Comparison of ENCODE assay signal across 22 cellular contexts in the genomic region with DNA sequence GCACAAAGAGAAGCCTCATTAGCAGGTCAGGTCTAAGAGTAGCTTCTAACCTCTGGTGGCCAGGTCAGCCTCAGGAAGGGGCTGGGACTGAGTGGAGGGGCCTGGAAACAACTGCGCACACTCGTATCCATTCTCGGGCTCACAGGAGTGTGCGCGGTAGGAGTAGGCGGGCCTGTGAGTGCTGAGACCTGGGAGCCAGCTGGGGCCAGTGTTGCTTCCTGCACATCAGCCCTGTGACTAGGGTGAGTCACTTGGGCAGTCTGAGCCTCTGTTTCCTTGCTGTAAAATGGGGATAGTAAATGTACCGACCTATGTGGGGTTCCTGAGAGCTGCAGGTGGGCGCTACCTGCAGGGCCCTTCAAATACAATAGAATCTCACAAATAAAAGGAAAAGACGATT. TPM values are rescaled to one million over a fixed set of nuclear protein-coding genes. Genes with fewer than 3 reads are reported as not detected.
DNase-seq lines count a peak whose midpoint lies in the region; ATAC-seq, FAIRE-seq and TF ChIP-seq lines count a peak whose summit lies in the region.
"Had no signal": no experiment of that assay in that cellular context is flagged by ENCODE, and none has a peak within 500 bp of the region (broad histone marks: within the 10 kb centered on the region; RNA-seq: fewer than 3 reads in every experiment).

No MANE protein-coding gene starts in this region.

- H3K9me1 ChIP-seq in K562 (ENCODE audit: control insufficient read depth, insufficient read depth, low read length) = peaks cover 4% of the 10 kb centered on the region

- intact Hi-C loops in Caco-2 (cut with micrococcal nuclease; ENCODE audit: unreplicated experiment) (no loop called here), K562 (cut with micrococcal nuclease) (no loop called here)

- H3K27ac ChIP-seq in K562 (ENCODE audit: extremely low read depth, low read depth, low read length) (no peak overlapping the region), Peyer's patch (no peak overlapping the region)
- H3K27ac ChIP-seq: GM23248 had no signal

- 73% methylated on average over 8 of the region's 9 CpGs for WGBS in K562 (ENCODE audit: insufficient coverage, low coverage, missing lambda C conversion rate)

- no peak overlapping the region for H3K4me2 ChIP-seq in K562 (ENCODE audit: insufficient read depth, low read length)

- POLR2A ChIA-PET in Caco-2 (lab: Charles Lee) (no interaction called here), K562 (lab: Yijun Ruan, JAX) (no interaction called here)

- H3K9me3 ChIP-seq in Caco-2 = no peaks in the 10 kb centered on the region
- H3K9me3 ChIP-seq in K562 (replicated peaks; ENCODE audit: control insufficient read depth, insufficient read depth, low read depth, low read length) = no peaks in the 10 kb centered on the region
- no peaks in the 10 kb centered on the region for H3K9me3 ChIP-seq in Peyer's patch

- H3K9ac ChIP-seq in K562 (ENCODE audit: insufficient read depth in 1 of 2, low read depth in 2 of 2, low read length in 2 of 2) = no peak overlapping the region
- H3K9ac ChIP-seq: GM23248 had no signal

- TF ChIP-seq CTCF in Caco-2 (IDR thresholded peaks at IDR 0.05; ENCODE audit: insufficient read depth in 1 of 2, low read depth in 1 of 2, low read length in 1 of 2, severe bottlenecking in 1 of 2, unreplicated experiment in 1 of 2) (no peak), K562 (IDR thresholded peaks at IDR 0.05 in 2 of 3, conservative IDR thresholded peaks at IDR 0.05 in 1 of 3; ENCODE audit: insufficient read depth in 2 of 3, low read depth in 1 of 3, low read length in 3 of 3) (no peak), fibroblast of mammary gland (conservative IDR thresholded peaks at IDR 0.05; ENCODE audit: control insufficient read depth, insufficient read depth, low read depth, low read length) (no peak), Peyer's patch (IDR thresholded peaks at IDR 0.05) (no peak)

- TSS peak; percentile 22 for BruUV-seq in Caco-2 (replicated peaks; lab: Mats Ljungman, UMichigan)
- no TSS peak for BruUV-seq in K562 (replicated peaks; lab: Mats Ljungman, UMichigan)

- CTCF ChIA-PET in Caco-2 (lab: Charles Lee) (no interaction called here), K562 (lab: Yijun Ruan, JAX; ENCODE audit: low intra/inter-chr PET ratio) (no interaction called here)

- ATAC-seq in K562 = peak; percentile 47; the same call in 2 of the 3 replicates
- ATAC-seq in HG03342 (IDR thresholded peaks at IDR 0.05; ENCODE audit: unreplicated experiment) = no peak
- no peak for ATAC-seq in stimulated activated memory B cell treated with anti-CD40 and anti-IgM and Interleukin-4, amounts not matched to agents 10 μg/mL and 1 μg/mL and 100 μg/mL, for 72 hours
- no peak for ATAC-seq in HG03521 (IDR thresholded peaks at IDR 0.05; ENCODE audit: unreplicated experiment)
- ATAC-seq: HCT116 had no signal

- TF ChIP-seq EP300 in K562 (IDR thresholded peaks at IDR 0.05; ENCODE audit: low read length) = no peak

- no peaks in the 10 kb centered on the region for H3K9me3 Mint-ChIP-seq in Caco-2 (ENCODE audit: unreplicated experiment)
- H3K9me3 Mint-ChIP-seq in stimulated activated memory B cell treated with anti-CD40 and anti-IgM and Interleukin-4, amounts not matched to agents 10 μg/mL and 1 μg/mL and 100 μg/mL, for 72 hours = no peaks in the 10 kb centered on the region
- H3K9me3 Mint-ChIP-seq: CD4-positive, alpha-beta memory T cell; H9 had no signal

- no peaks in the 10 kb centered on the region for H3K4me1 Mint-ChIP-seq in Caco-2 (ENCODE audit: low read depth, unreplicated experiment)
- peaks cover 6% of the 10 kb centered on the region for H3K4me1 Mint-ChIP-seq in stimulated activated memory B cell treated with anti-CD40 and anti-IgM and Interleukin-4, amounts not matched to agents 10 μg/mL and 1 μg/mL and 100 μg/mL, for 72 hours
- H3K4me1 Mint-ChIP-seq: CD4-positive, alpha-beta memory T cell; H9 had no signal

- H3K27me3 Mint-ChIP-seq in Caco-2 (ENCODE audit: insufficient read depth, unreplicated experiment) = no peaks in the 10 kb centered on the region
- H3K27me3 Mint-ChIP-seq in stimulated activated memory B cell treated with anti-CD40 and anti-IgM and Interleukin-4, amounts not matched to agents 10 μg/mL and 1 μg/mL and 100 μg/mL, for 72 hours = no peaks in the 10 kb centered on the region
- H3K27me3 Mint-ChIP-seq: CD4-positive, alpha-beta memory T cell had no signal

- TF ChIP-seq RAD21 in K562 (CRISPR knock-in tag; conservative IDR thresholded peaks at IDR 0.05 in 1 of 2, IDR thresholded peaks at IDR 0.05 in 1 of 2) = no peak

- H3K79me2 ChIP-seq in K562 (ENCODE audit: control insufficient read depth, insufficient read depth, low read length) = no peaks in the 10 kb centered on the region

- no peak overlapping the region for H3K4me3 ChIP-seq in Caco-2 (ENCODE audit: low read depth, low read length)
- H3K4me3 ChIP-seq in H7 (ENCODE audit: insufficient read depth, low read depth, low read length) = no peak overlapping the region
- no peak overlapping the region for H3K4me3 ChIP-seq in K562
- no peak overlapping the region for H3K4me3 ChIP-seq in fibroblast of mammary gland (ENCODE audit: control insufficient read depth, low read depth, low read length)
- H3K4me3 ChIP-seq in Peyer's patch = no peak overlapping the region
- H3K4me3 ChIP-seq: GM23248 had no signal

- no peak for DNase-seq in Caco-2
- DNase-seq in H7 = peak; percentile 31
- peak in 2 of 4 experiments; percentile 17 to 27 for DNase-seq in K562 (ENCODE audit: extremely low read depth in 1 of 4, low spot score in 3 of 4)
- DNase-seq in fibroblast of mammary gland (ENCODE audit: low read depth) = peak; percentile 16
- DNase-seq in Peyer's patch = no peak
- DNase-seq: C1 segment of cervical spinal cord; CD4-positive, alpha-beta memory T cell; COR-L47; DMS153; DND-41; GM23248; H9 had no signal

- H3K4me1 ChIP-seq in Caco-2 = no peaks in the 10 kb centered on the region
- peaks cover 0 to 5% of the 10 kb centered on the region in 2 experiments; a peak in 1 of 5 replicates for H3K4me1 ChIP-seq in K562 (replicated peaks in 1 of 2; ENCODE audit: control insufficient read depth in 2 of 2, insufficient read depth in 2 of 2, low read length in 2 of 2)
- no peaks in the 10 kb centered on the region for H3K4me1 ChIP-seq in Peyer's patch

- TF ChIP-seq POLR2A in K562 (conservative IDR thresholded peaks at IDR 0.05) (no peak), Peyer's patch (IDR thresholded peaks at IDR 0.05) (no peak)

- in situ Hi-C loops in K562 (cut with MboI) = no loop called here

- H3K27me3 ChIP-seq in Caco-2 (replicated peaks; ENCODE audit: control insufficient read depth, insufficient read depth, low read length) (no peaks in the 10 kb centered on the region), H7 (ENCODE audit: control insufficient read depth, insufficient read depth, low read length) (no peaks in the 10 kb centered on the region), K562 (ENCODE audit: control insufficient read depth in 2 of 2, insufficient read depth in 2 of 2, low read length in 2 of 2) (no peaks in the 10 kb centered on the region), Peyer's patch (no peaks in the 10 kb centered on the region)

- no peak for FAIRE-seq in K562 (lab: Jason Lieb, UNC)
- FAIRE-seq: G401.6, GM12892, H1 had no signal

- H3K36me3 ChIP-seq in Caco-2 (ENCODE audit: control insufficient read depth, insufficient read depth, low read length) (peaks cover 3% of the 10 kb centered on the region; the same call in 1 of the 2 replicates), H7 (replicated peaks; ENCODE audit: control insufficient read depth, insufficient read depth, low read length) (peaks cover 23% of the 10 kb centered on the region), K562 (ENCODE audit: control insufficient read depth, insufficient read depth, low read length) (peaks cover 44% of the 10 kb centered on the region; the same call in 2 of the 3 replicates), Peyer's patch (peaks cover 0 to 45% (median 0%) of the 10 kb centered on the region in 3 donors)

- H3K27ac Mint-ChIP-seq in Caco-2 (ENCODE audit: unreplicated experiment) = no peak overlapping the region
- H3K27ac Mint-ChIP-seq in stimulated activated memory B cell treated with anti-CD40 and anti-IgM and Interleukin-4, amounts not matched to agents 10 μg/mL and 1 μg/mL and 100 μg/mL, for 72 hours = no peak overlapping the region
- H3K27ac Mint-ChIP-seq: CD4-positive, alpha-beta memory T cell had no signal

- H2AFZ ChIP-seq in K562 (ENCODE audit: low read depth, low read length) = no peak overlapping the region
- H2AFZ ChIP-seq: GM23248 had no signal

- H4K20me1 ChIP-seq in K562 (replicated peaks; ENCODE audit: control insufficient read depth, insufficient read depth, low read length) = no peaks in the 10 kb centered on the region

- peaks cover 58% of the 10 kb centered on the region for H3K36me3 Mint-ChIP-seq in Caco-2 (ENCODE audit: insufficient read depth, unreplicated experiment)
- peaks cover 70% of the 10 kb centered on the region for H3K36me3 Mint-ChIP-seq in stimulated activated memory B cell treated with anti-CD40 and anti-IgM and Interleukin-4, amounts not matched to agents 10 μg/mL and 1 μg/mL and 100 μg/mL, for 72 hours

- H3K4me3 Mint-ChIP-seq in Caco-2 (ENCODE audit: unreplicated experiment) = no peak overlapping the region
- H3K4me3 Mint-ChIP-seq in stimulated activated memory B cell treated with anti-CD40 and anti-IgM and Interleukin-4, amounts not matched to agents 10 μg/mL and 1 μg/mL and 100 μg/mL, for 72 hours = no peak overlapping the region
- H3K4me3 Mint-ChIP-seq: CD4-positive, alpha-beta memory T cell; H9 had no signal

RNA-seq across cellular contexts. Expression of a gene that starts 26.9 kb away (rescaled TPM):
- total RNA-seq in Caco-2 (2022) (56.3 and 56.9 TPM in 2 replicates), K562 (2014; rRNA removed) (12.0 and 13.6 TPM in 2 replicates), K562 (2014; rRNA removed; fragmentation: Illumina TruSeq; extraction: Trizol) (8.2 and 9.9 TPM in 2 replicates), K562 (2015; rRNA removed; fragmentation: Illumina TruSeq; extraction: Trizol) (14.2 and 14.3 TPM in 2 replicates), K562 (2021) (34.2 and 34.6 TPM in 2 replicates), Peyer's patch (100 to 1,000 TPM in 1 of 4 donors, 10 to 100 TPM in 3; 32.4 to 459 (median 86.2) TPM)
- total RNA-seq in H7 (2014; rRNA removed; shearing (Covaris generic)) = 47.3 and 58.3 TPM in 2 replicates
- total RNA-seq in K562 (2011; cell fraction: chromatin; rRNA removed; ENCODE audit: low replicate concordance) = 134 and 224 TPM in 2 replicates
- total RNA-seq in K562 (2011; cell fraction: nucleolus; rRNA removed) = 88.7 and 97.6 TPM in 2 replicates
- 90.3 and 105 TPM in 2 replicates for total RNA-seq in K562 (2011; cell fraction: nucleoplasm; rRNA removed)
- polyA plus RNA-seq in K562 (2011; rRNA removed) (19.3 and 21.6 TPM in 2 replicates), K562 (2014; fragmentation: Illumina TruSeq; extraction: Trizol) (18.9 and 20.7 TPM in 2 replicates), K562 (2014; fragmentation: Nextera tagmentation; extraction: Ambion mirVana) (under 1 TPM; 0.51 to 0.66 TPM), K562 (2014; rRNA removed) (29.5 and 30.6 TPM in 2 replicates)
- 12.3 and 15.1 TPM in 2 replicates for polyA plus RNA-seq in K562 (2011; cell fraction: cytosol; rRNA removed)
- polyA plus RNA-seq in K562 (2011; cell fraction: nucleus; rRNA removed) = 88.5 and 135 TPM in 2 replicates
- 22.5 and 27.9 TPM in 2 replicates for polyA plus RNA-seq in K562 (2012)
- 16.0 and 16.9 TPM in 2 replicates for polyA minus RNA-seq in K562 (2011; rRNA and poly(A)+ RNA removed)
- polyA minus RNA-seq in K562 (2011; cell fraction: cytosol; rRNA and poly(A)+ RNA removed) = 10.8 and 18.7 TPM in 2 replicates
- polyA minus RNA-seq in K562 (2011; cell fraction: nucleus; rRNA and poly(A)+ RNA removed) = 37.4 and 46.9 TPM in 2 replicates

RNA-seq across cellular contexts. Expression of a gene that starts 32.7 kb away (rescaled TPM):
- total RNA-seq in Caco-2 (2022) (not detected in 2 replicates), K562 (2014; rRNA removed) (23.4 and 29.5 TPM in 2 replicates), K562 (2014; rRNA removed; fragmentation: Illumina TruSeq; extraction: Trizol) (10.7 and 11.0 TPM in 2 replicates), K562 (2015; rRNA removed; fragmentation: Illumina TruSeq; extraction: Trizol) (11.9 and 12.1 TPM in 2 replicates), K562 (2021) (27.6 and 29.0 TPM in 2 replicates), Peyer's patch (10 to 100 TPM in 1 of 4 donors, 1 to 10 TPM in 3; 3.9 to 11.6 (median 5.1) TPM)
- not detected in 2 replicates for total RNA-seq in H7 (2014; rRNA removed; shearing (Covaris generic))
- 16.8 and 60.7 TPM in 2 replicates for total RNA-seq in K562 (2011; cell fraction: chromatin; rRNA removed; ENCODE audit: low replicate concordance)
- 53.0 and 74.2 TPM in 2 replicates for total RNA-seq in K562 (2011; cell fraction: nucleolus; rRNA removed)
- total RNA-seq in K562 (2011; cell fraction: nucleoplasm; rRNA removed) = 25.8 and 31.3 TPM in 2 replicates
- polyA plus RNA-seq in K562 (2011; rRNA removed) (7.2 and 9.9 TPM in 2 replicates), K562 (2014; fragmentation: Illumina TruSeq; extraction: Trizol) (12.3 and 13.4 TPM in 2 replicates), K562 (2014; fragmentation: Nextera tagmentation; extraction: Ambion mirVana) (1 to 10 TPM; 1.4 to 5.0 TPM), K562 (2014; rRNA removed) (20.9 and 22.0 TPM in 2 replicates)
- 10.5 and 59.1 TPM in 2 replicates for polyA plus RNA-seq in K562 (2011; cell fraction: cytosol; rRNA removed)
- 4.8 and 12.6 TPM in 2 replicates for polyA plus RNA-seq in K562 (2011; cell fraction: nucleus; rRNA removed)
- polyA plus RNA-seq in K562 (2012) = 15.6 and 20.7 TPM in 2 replicates
- polyA minus RNA-seq in K562 (2011; rRNA and poly(A)+ RNA removed) = 3.2 and 7.2 TPM in 2 replicates
- 8.0 and 13.6 TPM in 2 replicates for polyA minus RNA-seq in K562 (2011; cell fraction: cytosol; rRNA and poly(A)+ RNA removed)
- polyA minus RNA-seq in K562 (2011; cell fraction: nucleus; rRNA and poly(A)+ RNA removed) = 12.3 and 14.5 TPM in 2 replicates
- total RNA-seq: A172; A673; CD4-positive, alpha-beta memory T cell; GM23248; H1; H9 had no signal
- polyA plus RNA-seq: BJ; CD4-positive, alpha-beta memory T cell; GM23248; H1 had no signal

Comparison
In these comparisons a context has a peak if more than half of its experiments do, and no peak if none do; other contexts are left out.
1. DNase-seq: peak in H7 (single experiment) and fibroblast of mammary gland (single experiment); none in Caco-2 (0 of 2) and Peyer's patch (0 of 3).